In the genomic region with DNA sequence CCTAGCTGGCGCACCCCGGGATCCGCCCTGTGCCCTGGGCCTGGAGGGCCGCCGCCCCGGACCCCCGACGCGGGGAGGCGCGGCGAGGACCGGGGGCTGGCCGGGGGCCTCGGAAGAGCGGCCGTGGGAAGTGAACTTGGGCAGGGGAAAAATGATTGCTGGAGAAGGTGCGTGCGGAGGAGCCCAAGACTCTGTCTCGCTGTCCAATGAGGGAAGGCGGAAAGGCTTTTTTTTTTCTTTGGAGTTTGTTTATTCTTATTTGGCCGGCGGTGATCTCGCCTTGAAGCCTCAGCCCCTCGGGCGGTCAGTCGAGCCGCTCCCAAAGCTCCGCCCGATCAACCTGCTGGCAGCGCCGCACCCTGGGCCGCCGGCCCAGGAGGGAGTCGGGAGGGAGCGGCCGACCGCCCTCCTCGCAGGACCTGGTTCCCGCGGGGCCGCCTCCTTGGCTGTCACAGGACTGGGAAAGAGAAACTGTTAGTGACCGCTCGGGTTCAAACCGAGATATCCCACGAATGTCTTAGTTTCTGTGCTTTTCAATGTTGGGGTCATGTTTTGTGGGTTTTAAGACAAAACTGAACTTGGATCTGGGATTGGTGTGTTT, we compare ENCODE assay signal across 8 cellular contexts. TPM values are rescaled to one million over a fixed set of nuclear protein-coding genes. Genes with fewer than 3 reads are reported as not detected.
DNase-seq lines count a peak whose midpoint lies in the region; ATAC-seq and TF ChIP-seq lines count a peak whose summit lies in the region.

No MANE protein-coding gene starts in this region.

- H3K27ac Mint-ChIP-seq in CD4-positive, alpha-beta memory T cell = peak overlapping the region; percentile 90 to 97 (median 93)
- H3K27ac Mint-ChIP-seq in activated naive CD4-positive, alpha-beta T cell treated with anti-CD3 and anti-CD28 coated beads, Interleukin-2, amount 50 U/mL, for 72 hours = peak overlapping the region; percentile 89 to 96
- peak overlapping the region; percentile 88 for H3K27ac Mint-ChIP-seq in type B pancreatic cell

- ATAC-seq in RWPE2 (ENCODE audit: low read depth) = peak; percentile 17; the same call in 2 of the 3 replicates
- no peak for ATAC-seq in activated naive CD4-positive, alpha-beta T cell treated with anti-CD3 and anti-CD28 coated beads, Interleukin-2, amount 50 U/mL, for 72 hours
- ATAC-seq in GM21367 (IDR thresholded peaks at IDR 0.05; ENCODE audit: unreplicated experiment) = no peak

- no peaks in the 10 kb centered on the region for H3K27me3 Mint-ChIP-seq in CD4-positive, alpha-beta memory T cell
- H3K27me3 Mint-ChIP-seq in type B pancreatic cell = peaks cover 29% of the 10 kb centered on the region

- peak overlapping the region; percentile 67 for H3K27ac ChIP-seq in CD4-positive, alpha-beta memory T cell (ENCODE audit: low read depth, low read length)
- H3K27ac ChIP-seq in RWPE2 (ENCODE audit: poor library complexity, severe bottlenecking) = peak overlapping the region; percentile 89

- CTCF ChIA-PET in CD4-positive, alpha-beta memory T cell (lab: Charles Lee; ENCODE audit: partially characterized antibody) = no interaction called here

- peak; percentile 13 to 53 (median 29) for DNase-seq in CD4-positive, alpha-beta memory T cell
- peak; percentile 54 for DNase-seq in HCEC 1CT
- DNase-seq in RWPE2 (ENCODE audit: low spot score) = peak; percentile 73
- DNase-seq in activated naive CD4-positive, alpha-beta T cell treated with anti-CD3 and anti-CD28 coated beads, Interleukin-2, amount 50 U/mL, for 72 hours (ENCODE audit: low spot score in 2 of 2) = peak; percentile 43 to 59
- DNase-seq in head of caudate nucleus = peak; percentile 35 to 88 (median 74)
- DNase-seq in occipital lobe (lab: John Stamatoyannopoulos, UW) = peak; percentile 46
- DNase-seq in type B pancreatic cell (ENCODE audit: extremely low spot score, unreplicated experiment) = peak; percentile 70

- H3K4me3 ChIP-seq in CD4-positive, alpha-beta memory T cell (ENCODE audit: low read length in 2 of 2) = peak overlapping the region; percentile 71 to 73
- H3K4me3 ChIP-seq in RWPE2 (ENCODE audit: severe bottlenecking) = peak overlapping the region; percentile 60

- H3K4me1 ChIP-seq in CD4-positive, alpha-beta memory T cell (ENCODE audit: insufficient read depth, low read length) = peaks cover 27% of the 10 kb centered on the region
- peaks cover 15% of the 10 kb centered on the region for H3K4me1 ChIP-seq in RWPE2 (ENCODE audit: insufficient read depth, poor library complexity, severe bottlenecking)

- POLR2A ChIA-PET in CD4-positive, alpha-beta memory T cell (lab: Charles Lee; ENCODE audit: partially characterized antibody) = interaction anchor here (1.8 to 2.7 kb wide), 2 partner anchors 650 to 761 kb away, joined by 6 to 26 read pairs; a partner anchor contains a TSS

- H3K27me3 ChIP-seq in CD4-positive, alpha-beta memory T cell (ENCODE audit: insufficient read depth, low read length) = no peaks in the 10 kb centered on the region
- H3K27me3 ChIP-seq in RWPE2 (ENCODE audit: insufficient read depth, poor library complexity, severe bottlenecking) = no peaks in the 10 kb centered on the region

- no peaks in the 10 kb centered on the region for H3K36me3 ChIP-seq in CD4-positive, alpha-beta memory T cell (ENCODE audit: insufficient read depth, low read length)
- H3K36me3 ChIP-seq in RWPE2 (ENCODE audit: low read depth) = peaks cover 31% of the 10 kb centered on the region

- peak overlapping the region; percentile 91 to 96 (median 94) for H3K4me3 Mint-ChIP-seq in CD4-positive, alpha-beta memory T cell
- H3K4me3 Mint-ChIP-seq in type B pancreatic cell = peak overlapping the region; percentile 88

- intact Hi-C loops in CD4-positive, alpha-beta memory T cell (cut with micrococcal nuclease) = loop anchor here (1.0 to 5.0 kb wide), 2 partner anchors 676 to 1222 kb away; a partner anchor contains a TSS
- intact Hi-C loops in head of caudate nucleus (cut with DNase I) = loop anchor here (5.0 kb wide), 1 partner anchor 158 kb away; no protein-coding TSS in a partner anchor

- H3K9me3 ChIP-seq in CD4-positive, alpha-beta memory T cell (ENCODE audit: control insufficient read depth in 1 of 2, low read length in 2 of 2) = no peaks in the 10 kb centered on the region
- no peaks in the 10 kb centered on the region for H3K9me3 ChIP-seq in RWPE2 (ENCODE audit: severe bottlenecking)

- peaks cover 18 to 39% (median 30%) of the 10 kb centered on the region in 4 donors for H3K4me1 Mint-ChIP-seq in CD4-positive, alpha-beta memory T cell
- H3K4me1 Mint-ChIP-seq in type B pancreatic cell (ENCODE audit: unreplicated experiment) = peaks cover 4% of the 10 kb centered on the region

- H3K9me3 Mint-ChIP-seq in CD4-positive, alpha-beta memory T cell = peaks cover 0 to 1% (median 0%) of the 10 kb centered on the region in 8 donors
- no peaks in the 10 kb centered on the region for H3K9me3 Mint-ChIP-seq in activated naive CD4-positive, alpha-beta T cell treated with anti-CD3 and anti-CD28 coated beads, Interleukin-2, amount 50 U/mL, for 72 hours
- H3K9me3 Mint-ChIP-seq in type B pancreatic cell = no peaks in the 10 kb centered on the region

- TF ChIP-seq CTCF in RWPE2 (IDR thresholded peaks at IDR 0.05; ENCODE audit: poor library complexity, severe bottlenecking) = no peak
- TF ChIP-seq CTCF in type B pancreatic cell (conservative IDR thresholded peaks at IDR 0.05) = no peak

- H3K36me3 Mint-ChIP-seq in CD4-positive, alpha-beta memory T cell = peaks cover 16 to 28% of the 10 kb centered on the region in 2 donors
- H3K36me3 Mint-ChIP-seq in activated naive CD4-positive, alpha-beta T cell treated with anti-CD3 and anti-CD28 coated beads, Interleukin-2, amount 50 U/mL, for 72 hours = peaks cover 7 to 8% of the 10 kb centered on the region in 2 donors
- peaks cover 17% of the 10 kb centered on the region for H3K36me3 Mint-ChIP-seq in type B pancreatic cell

RNA-seq across cellular contexts. Expression of a gene that starts 2.5 kb away (rescaled TPM):
- total RNA-seq in CD4-positive, alpha-beta memory T cell = 10 to 100 TPM; 15.7 to 16.9 TPM
- polyA plus RNA-seq in CD4-positive, alpha-beta memory T cell = 1 to 10 TPM in 1 of 2 donors, under 1 TPM in 1; 0.71 to 2.3 TPM
- 1 to 10 TPM; 7.1 to 7.5 TPM for total RNA-seq in activated naive CD4-positive, alpha-beta T cell treated with anti-CD3 and anti-CD28 coated beads, Interleukin-2, amount 50 U/mL, for 72 hours
- total RNA-seq in occipital lobe (32.8 TPM), type B pancreatic cell (ENCODE audit: low replicate concordance) (12.5 and 32.0 TPM in 2 replicates)
